12 cellular contexts compared by ENCODE assay signal in genomic region chr1:159779403-159779851, GRCh38. TPM values are rescaled to one million over a fixed set of nuclear protein-coding genes. Genes with fewer than 3 reads are reported as not detected.
DNase-seq lines count a peak whose midpoint lies in the region; ATAC-seq and TF ChIP-seq lines count a peak whose summit lies in the region.
"Had no signal": no experiment of that assay in that cellular context is flagged by ENCODE, and none has a peak within 500 bp of the region (broad histone marks: within the 10 kb centered on the region; RNA-seq: fewer than 3 reads in every experiment).

No MANE protein-coding gene starts in this region.

- peak; percentile 62 for DNase-seq in AG10803 (ENCODE audit: low read depth)
- DNase-seq in HS-5 (ENCODE audit: low read depth): peak; percentile 51
- DNase-seq in chondrocyte (ENCODE audit: low spot score): no peak
- DNase-seq in natural killer cell treated with Interleukin-12 subunit alpha and Interleukin-12 subunit beta and Interleukin-15 and Interleukin-18, amount 100 ng/mL, for 72 hours (ENCODE audit: low spot score): no peak
- no peak for DNase-seq in foreskin melanocyte
- DNase-seq in DMS79 (lab: John Stamatoyannopoulos, UW): no peak
- DNase-seq in middle frontal gyrus (ENCODE audit: extremely low spot score, low spot score): no peak
- DNase-seq: DMS 273 treated with DMSO at 0.1 percent for 48 hours, NCI-H2171, SJCRH30, thyroid gland had no signal

- H3K4me3 ChIP-seq in AG10803 (ENCODE audit: low read length): no peak overlapping the region
- H3K4me3 ChIP-seq: SJCRH30, thyroid gland had no signal

- ATAC-seq in natural killer cell treated with Interleukin-12 subunit alpha and Interleukin-12 subunit beta and Interleukin-15 and Interleukin-18, amount 100 ng/mL, for 72 hours: no peak
- no peak for ATAC-seq in HG02610 (IDR thresholded peaks at IDR 0.05; ENCODE audit: unreplicated experiment)

- peaks cover 4% of the 10 kb centered on the region for H3K27me3 Mint-ChIP-seq in chondrocyte (ENCODE audit: low read depth)
- H3K27me3 Mint-ChIP-seq in natural killer cell treated with Interleukin-12 subunit alpha and Interleukin-12 subunit beta and Interleukin-15 and Interleukin-18, amount 100 ng/mL, for 72 hours: peaks cover 0 to 5% of the 10 kb centered on the region in 2 donors

- H3K36me3 Mint-ChIP-seq in chondrocyte (ENCODE audit: low read depth): no peaks in the 10 kb centered on the region
- H3K36me3 Mint-ChIP-seq in natural killer cell treated with Interleukin-12 subunit alpha and Interleukin-12 subunit beta and Interleukin-15 and Interleukin-18, amount 100 ng/mL, for 72 hours: no peaks in the 10 kb centered on the region

- H3K9me3 Mint-ChIP-seq in chondrocyte (ENCODE audit: low read depth): no peaks in the 10 kb centered on the region
- no peaks in the 10 kb centered on the region for H3K9me3 Mint-ChIP-seq in natural killer cell treated with Interleukin-12 subunit alpha and Interleukin-12 subunit beta and Interleukin-15 and Interleukin-18, amount 100 ng/mL, for 72 hours

- H3K27ac Mint-ChIP-seq in chondrocyte (ENCODE audit: unreplicated experiment): peak overlapping the region; percentile 76
- peak overlapping the region in 1 of 2 donors; percentile 32 for H3K27ac Mint-ChIP-seq in natural killer cell treated with Interleukin-12 subunit alpha and Interleukin-12 subunit beta and Interleukin-15 and Interleukin-18, amount 100 ng/mL, for 72 hours

- H3K4me1 Mint-ChIP-seq in chondrocyte (ENCODE audit: low read depth): peaks cover 33% of the 10 kb centered on the region
- H3K4me1 Mint-ChIP-seq in natural killer cell treated with Interleukin-12 subunit alpha and Interleukin-12 subunit beta and Interleukin-15 and Interleukin-18, amount 100 ng/mL, for 72 hours (ENCODE audit: low read depth in 2 of 2): peaks cover 9 to 27% of the 10 kb centered on the region in 2 donors

- TF ChIP-seq CTCF in AG10803 (conservative IDR thresholded peaks at IDR 0.05; ENCODE audit: low read length): no peak
- no peak for TF ChIP-seq CTCF in chondrocyte (IDR thresholded peaks at IDR 0.05)

- no peak overlapping the region for H3K4me3 Mint-ChIP-seq in chondrocyte (ENCODE audit: unreplicated experiment)
- H3K4me3 Mint-ChIP-seq in natural killer cell treated with Interleukin-12 subunit alpha and Interleukin-12 subunit beta and Interleukin-15 and Interleukin-18, amount 100 ng/mL, for 72 hours: peak overlapping the region; percentile 81

RNA-seq across cellular contexts. Expression of gene DUSP23, which starts 1.3 kb away (rescaled TPM):
- total RNA-seq in chondrocyte: 15.4 to 21.3 TPM (median 16.9 TPM) in 3 replicates
- 10 to 100 TPM; 10.7 to 14.4 TPM for total RNA-seq in natural killer cell treated with Interleukin-12 subunit alpha and Interleukin-12 subunit beta and Interleukin-15 and Interleukin-18, amount 100 ng/mL, for 72 hours
- total RNA-seq: SJCRH30 had no signal

RNA-seq across cellular contexts. Expression of gene FCRL6, which starts 22.7 kb away (rescaled TPM):
- total RNA-seq in chondrocyte: not detected in 3 replicates
- total RNA-seq in natural killer cell treated with Interleukin-12 subunit alpha and Interleukin-12 subunit beta and Interleukin-15 and Interleukin-18, amount 100 ng/mL, for 72 hours: under 1 TPM in 1 of 2 donors, not detected in 1; 0.81 TPM
- total RNA-seq: SJCRH30 had no signal

RNA-seq across cellular contexts. Expression of gene SLAMF8, which starts 47.2 kb away (rescaled TPM):
- total RNA-seq in chondrocyte: not detected in 3 replicates
- 1 to 10 TPM in 1 of 2 donors, under 1 TPM in 1; 0.29 to 2.1 TPM for total RNA-seq in natural killer cell treated with Interleukin-12 subunit alpha and Interleukin-12 subunit beta and Interleukin-15 and Interleukin-18, amount 100 ng/mL, for 72 hours
- total RNA-seq: SJCRH30 had no signal

Comparison
In these comparisons a context has a peak if more than half of its experiments do, and no peak if none do; other contexts are left out.
1. DNase-seq: peak in AG10803 (single experiment) and HS-5 (single experiment); none in chondrocyte (single experiment), natural killer cell treated with Interleukin-12 subunit alpha and Interleukin-12 subunit beta and Interleukin-15 and Interleukin-18, amount 100 ng/mL, for 72 hours (single experiment), foreskin melanocyte (single experiment), DMS79 (single experiment) and middle frontal gyrus (single experiment).